ENCODE assay signal across 8 cellular contexts in the genomic region with DNA sequence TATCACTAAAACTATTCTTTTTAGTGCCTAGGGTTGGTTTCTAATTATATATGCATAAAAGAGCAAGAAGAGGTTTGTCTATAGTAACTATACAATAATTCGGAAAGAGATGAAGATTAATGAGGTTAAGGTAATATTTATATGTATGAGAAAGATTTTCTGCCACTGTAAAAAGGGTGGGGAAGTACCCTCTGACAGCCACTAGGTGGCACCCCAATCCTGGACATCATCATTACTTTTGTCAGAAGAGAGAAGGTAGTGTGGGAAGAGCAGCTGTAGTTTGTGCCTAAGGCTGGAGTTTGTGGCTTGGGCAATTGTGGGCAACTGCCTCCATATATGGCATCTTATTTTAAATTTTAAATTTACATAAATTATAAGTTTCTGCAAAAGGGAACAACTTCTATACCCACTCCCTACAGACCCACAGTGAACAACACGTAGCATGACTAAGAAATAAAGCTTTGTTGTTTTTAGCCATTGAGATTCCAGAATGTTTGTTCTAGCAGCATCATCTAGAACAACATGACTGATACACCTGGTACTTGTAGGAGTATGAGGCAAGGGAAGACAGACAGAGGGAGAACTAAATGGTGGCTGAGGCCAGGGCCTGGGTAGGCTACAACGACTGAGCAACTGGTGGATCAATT. TPM values are rescaled to one million over a fixed set of nuclear protein-coding genes. Genes with fewer than 3 reads are reported as not detected.
DNase-seq lines count a peak whose midpoint lies in the region; ATAC-seq and TF ChIP-seq lines count a peak whose summit lies in the region.

No MANE protein-coding gene starts in this region.

- H3K79me1 ChIP-seq in neuronal stem cell (ENCODE audit: low read depth, low read length): no peaks in the 10 kb centered on the region

- no peak overlapping the region for H2AFZ ChIP-seq in neuronal stem cell (ENCODE audit: low read length)

- H3K36me3 Mint-ChIP-seq in Caco-2 (ENCODE audit: insufficient read depth, unreplicated experiment): peaks cover 20% of the 10 kb centered on the region

- no peak overlapping the region for H3K14ac ChIP-seq in neuronal stem cell (ENCODE audit: low read length)

- H3K9ac ChIP-seq in neuronal stem cell (ENCODE audit: low read depth, low read length, poor library complexity): no peak overlapping the region

- H3K27me3 ChIP-seq in Caco-2 (replicated peaks; ENCODE audit: control insufficient read depth, insufficient read depth, low read length) (no peaks in the 10 kb centered on the region), Panc1 (ENCODE audit: control insufficient read depth, insufficient read depth, low read length) (no peaks in the 10 kb centered on the region), neuronal stem cell (ENCODE audit: control insufficient read depth in 3 of 3, insufficient read depth in 3 of 3, low read depth in 1 of 3, low read length in 3 of 3) (no peaks in the 10 kb centered on the region), testis (no peaks in the 10 kb centered on the region)

- POLR2A ChIA-PET in Caco-2 (lab: Charles Lee) (no interaction called here), Panc1 (lab: Charles Lee) (no interaction called here)

- H3K27me3 Mint-ChIP-seq in Caco-2 (ENCODE audit: insufficient read depth, unreplicated experiment): no peaks in the 10 kb centered on the region

- no peak overlapping the region for H3K18ac ChIP-seq in neuronal stem cell (ENCODE audit: low read length)

- no peak for TF ChIP-seq POLR2A in testis (IDR thresholded peaks at IDR 0.05)

- no peak overlapping the region for H2BK5ac ChIP-seq in neuronal stem cell (ENCODE audit: low read length)

- H3K4me1 Mint-ChIP-seq in Caco-2 (ENCODE audit: low read depth, unreplicated experiment): peaks cover 7% of the 10 kb centered on the region

- H3K4ac ChIP-seq in neuronal stem cell (ENCODE audit: low read length): no peak overlapping the region

- CTCF ChIA-PET in Caco-2 (lab: Charles Lee) (interaction anchor here (0.5 to 2.7 kb wide), 11 partner anchors 19 to 1037 kb away, joined by 3 to 34 read pairs (median 3); partner anchors contain the start of gene GNPTAB), Panc1 (lab: Charles Lee) (interaction anchor here (0.7 to 1.2 kb wide), 3 partner anchors 50 to 66 kb away, joined by 3 to 23 read pairs (median 5); partner anchors contain the start of gene GNPTAB)

- intact Hi-C loops in Caco-2 (cut with micrococcal nuclease; ENCODE audit: unreplicated experiment): loop anchor here (1.0 to 5.0 kb wide), 4 partner anchors 58 to 359 kb away; no protein-coding TSS in a partner anchor
- intact Hi-C loops in Panc1 (cut with micrococcal nuclease; ENCODE audit: unreplicated experiment): loop anchor here (2.0 kb wide), 1 partner anchor 57 kb away; the partner anchor contains the start of gene GNPTAB
- intact Hi-C loops in testis (cut with DNase I; ENCODE audit: low total_unique reads): loop anchor here (10.0 kb wide), 1 partner anchor 61 kb away; the partner anchor contains the start of gene GNPTAB

- no peak overlapping the region for H2BK12ac ChIP-seq in neuronal stem cell (ENCODE audit: low read length)

- BruUV-seq in Caco-2 (replicated peaks; lab: Mats Ljungman, UMichigan) (no TSS peak), Panc1 (replicated peaks; lab: Mats Ljungman, UMichigan) (no TSS peak)

- H3K27ac ChIP-seq in Panc1 (ENCODE audit: low read length): no peak overlapping the region
- H3K27ac ChIP-seq in neuronal stem cell (replicated peaks; ENCODE audit: low read length): no peak overlapping the region
- H3K27ac ChIP-seq in testis: no peak overlapping the region

- no peak overlapping the region for H2BK120ac ChIP-seq in neuronal stem cell (ENCODE audit: low read depth, low read length)

- H3K9me3 Mint-ChIP-seq in Caco-2 (ENCODE audit: unreplicated experiment): no peaks in the 10 kb centered on the region

- TF ChIP-seq CTCF in Caco-2 (IDR thresholded peaks at IDR 0.05; ENCODE audit: insufficient read depth in 1 of 2, low read depth in 1 of 2, low read length in 1 of 2, severe bottlenecking in 1 of 2, unreplicated experiment in 1 of 2): peak; percentile 84 to 91
- TF ChIP-seq CTCF in Panc1 (IDR thresholded peaks at IDR 0.05): peak; percentile 90
- TF ChIP-seq CTCF in fibroblast of mammary gland (conservative IDR thresholded peaks at IDR 0.05; ENCODE audit: control insufficient read depth, insufficient read depth, low read depth, low read length): peak; percentile 93
- peak; percentile 86 to 97 (median 90) for TF ChIP-seq CTCF in testis (IDR thresholded peaks at IDR 0.05)

- peak; percentile 53 to 65 for DNase-seq in Caco-2
- DNase-seq in KG1 (lab: John Stamatoyannopoulos, UW): peak; percentile 57
- DNase-seq in Panc1 (ENCODE audit: low read depth, low spot score): peak; percentile 33
- peak; percentile 71 to 73 for DNase-seq in activated T-cell treated with anti-CD3 and anti-CD28 coated beads, Interleukin-2, amount 50 U/mL, for 48 hours
- DNase-seq in fibroblast of mammary gland (ENCODE audit: low read depth): peak; percentile 74
- peak; percentile 43 for DNase-seq in neuronal stem cell (ENCODE audit: low spot score)
- DNase-seq in testis: peak; percentile 58

- H3K4me1 ChIP-seq in Caco-2: no peaks in the 10 kb centered on the region
- no peaks in the 10 kb centered on the region for H3K4me1 ChIP-seq in Panc1 (ENCODE audit: control insufficient read depth, insufficient read depth, low read length)
- no peaks in the 10 kb centered on the region for H3K4me1 ChIP-seq in neuronal stem cell (ENCODE audit: control insufficient read depth in 2 of 2, insufficient read depth in 1 of 2, low read depth in 1 of 2, low read length in 2 of 2)
- no peaks in the 10 kb centered on the region for H3K4me1 ChIP-seq in testis

- no peak overlapping the region for H3K4me2 ChIP-seq in neuronal stem cell (ENCODE audit: insufficient read depth, low read length, poor library complexity, severe bottlenecking)

- H3K36me3 ChIP-seq in Caco-2 (ENCODE audit: control insufficient read depth, insufficient read depth, low read length) (no peaks in the 10 kb centered on the region), Panc1 (ENCODE audit: control insufficient read depth, insufficient read depth, low read length) (no peaks in the 10 kb centered on the region), neuronal stem cell (replicated peaks in 1 of 2; ENCODE audit: control insufficient read depth in 2 of 2, insufficient read depth in 2 of 2, low read length in 2 of 2) (peaks cover 0 to 3% of the 10 kb centered on the region in 2 donors), testis (ENCODE audit: low read depth, missing control alignments) (no peaks in the 10 kb centered on the region)

- no peak overlapping the region for H3K27ac Mint-ChIP-seq in Caco-2 (ENCODE audit: unreplicated experiment)

- H3K4me3 ChIP-seq in Caco-2 (ENCODE audit: low read depth, low read length): no peak overlapping the region
- H3K4me3 ChIP-seq in Panc1 (ENCODE audit: low read depth in 2 of 2, low read length in 2 of 2): no peak overlapping the region
- H3K4me3 ChIP-seq in fibroblast of mammary gland (ENCODE audit: control insufficient read depth, low read depth, low read length): no peak overlapping the region
- no peak overlapping the region for H3K4me3 ChIP-seq in neuronal stem cell (ENCODE audit: low read length in 2 of 2)
- no peak overlapping the region for H3K4me3 ChIP-seq in testis

- no peak overlapping the region for H2AK5ac ChIP-seq in neuronal stem cell (ENCODE audit: low read depth, low read length)

- no peak overlapping the region for H4K8ac ChIP-seq in neuronal stem cell (ENCODE audit: low read depth, low read length)

- no peak overlapping the region for H2BK15ac ChIP-seq in neuronal stem cell (ENCODE audit: low read length)

- no peak overlapping the region for H3K4me3 Mint-ChIP-seq in Caco-2 (ENCODE audit: unreplicated experiment)

- no peak overlapping the region for H4K91ac ChIP-seq in neuronal stem cell (ENCODE audit: low read depth, low read length, poor library complexity)

- in situ Hi-C loops in Panc1 (cut with HindIII; ENCODE audit: low pct_unique_long_range_greater_than_20kb, low sequenced_read_pairs): no loop called here

- H3K9me3 ChIP-seq in Caco-2 (no peaks in the 10 kb centered on the region), Panc1 (ENCODE audit: control insufficient read depth, insufficient read depth, low read depth, low read length) (no peaks in the 10 kb centered on the region), neuronal stem cell (replicated peaks in 1 of 2; ENCODE audit: control insufficient read depth in 2 of 2, insufficient read depth in 1 of 2, low read depth in 1 of 2, low read length in 2 of 2) (no peaks in the 10 kb centered on the region), testis (no peaks in the 10 kb centered on the region)

- peak; percentile 74 for ATAC-seq in GM21423 (IDR thresholded peaks at IDR 0.05; ENCODE audit: unreplicated experiment)
- ATAC-seq in Panc1: peak; percentile 89

- 100% methylated on average over 1 of the region's 3 CpGs for WGBS in neuronal stem cell (ENCODE audit: extremely low coverage in 2 of 2, insufficient read length in 2 of 2, insufficient replicate concordance in 1 of 2), 2 donors
- 71 to 74% methylated on average over 3 of the region's 3 CpGs for WGBS in testis, 2 donors

- no peak overlapping the region for H3K23ac ChIP-seq in neuronal stem cell (ENCODE audit: low read depth, low read length, poor library complexity)

RNA-seq across cellular contexts. Expression of gene SYCP3, which starts 34.4 kb away (rescaled TPM):
- 0.16 TPM in 1 of 2 replicates, not detected in the other for total RNA-seq in Caco-2 (2022)
- not detected for total RNA-seq in Panc1 (2021; ENCODE audit: unreplicated experiment)
- polyA plus RNA-seq in Panc1 (2012; ENCODE audit: insufficient read length): 0.39 TPM
- polyA plus RNA-seq in neuronal stem cell (2013, experiment 1 of 2): 0.04 TPM
- polyA plus RNA-seq in neuronal stem cell (2013, experiment 2 of 2): not detected
- 10 to 100 TPM; 42.4 to 69.4 TPM for total RNA-seq in testis
- polyA plus RNA-seq in testis (ENCODE audit: insufficient read depth, low read depth, low replicate concordance): 127 TPM

RNA-seq across cellular contexts. Expression of gene GNPTAB, which starts 57.1 kb away (rescaled TPM):
- 33.1 and 39.1 TPM in 2 replicates for total RNA-seq in Caco-2 (2022)
- total RNA-seq in Panc1 (2021; ENCODE audit: unreplicated experiment): 40.8 TPM
- 20.6 TPM for polyA plus RNA-seq in Panc1 (2012; ENCODE audit: insufficient read length)
- 12.4 TPM for polyA plus RNA-seq in neuronal stem cell (2013, experiment 1 of 2)
- 13.2 TPM for polyA plus RNA-seq in neuronal stem cell (2013, experiment 2 of 2)
- 10 to 100 TPM; 39.6 to 41.3 TPM for total RNA-seq in testis
- 19.1 TPM for polyA plus RNA-seq in testis (ENCODE audit: insufficient read depth, low read depth, low replicate concordance)

Comparison
In these comparisons a context has a peak if more than half of its experiments do, and no peak if none do; other contexts are left out.
1. RNA of gene SYCP3, which starts 34.4 kb away (total RNA-seq): 42.4 to 69.4 TPM in testis; 0.16 TPM in Caco-2 and not detected in Panc1 (single experiment); every median in the first group is over 10 times any median in the second.
2. Peak in every context shown above with its lines, with median percentiles within 50 percentile points of each other: DNase-seq and CTCF ChIP-seq.